ENCODE assay signal across 16 cellular contexts in the genomic region with DNA sequence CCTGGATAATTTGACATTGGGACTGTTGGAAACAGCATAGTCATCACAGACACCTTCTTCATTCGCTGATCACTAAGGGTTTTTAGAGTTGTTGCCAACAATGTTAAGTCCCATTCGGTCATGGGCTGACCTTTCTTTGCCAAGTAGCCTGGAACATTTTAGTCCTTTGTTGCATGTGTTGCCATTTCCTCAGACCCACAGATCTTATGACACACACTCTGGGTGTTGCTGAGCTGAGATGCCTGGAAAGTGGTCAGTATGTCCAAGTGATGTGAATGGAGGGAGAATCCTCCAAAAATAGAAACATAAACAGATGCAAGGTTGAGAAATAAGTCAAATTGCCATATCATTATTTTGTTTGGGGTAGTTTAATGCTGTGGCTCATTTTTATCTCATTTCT.
DNase-seq lines count a peak whose midpoint lies in the region; ATAC-seq and TF ChIP-seq lines count a peak whose summit lies in the region.
"Had no signal": no experiment of that assay in that cellular context is flagged by ENCODE, and none has a peak within 500 bp of the region (broad histone marks: within the 10 kb centered on the region; RNA-seq: fewer than 3 reads in every experiment).

No MANE protein-coding gene starts in this region.

- H3K9me3 ChIP-seq in lung (ENCODE audit: control insufficient read depth in 2 of 2, insufficient read depth in 1 of 2, low read length in 1 of 2) = peaks cover 0 to under 1% of the 10 kb centered on the region in 2 donors
- no peaks in the 10 kb centered on the region for H3K9me3 ChIP-seq in thoracic aorta
- H3K9me3 ChIP-seq: BLaER1 treated with 17β-estradiol and CSF1 and Interleukin-3, amounts not matched to agents 10 nM and 100 nM; ovary had no signal

- H3K27me3 ChIP-seq in lung (ENCODE audit: control insufficient read depth, insufficient read depth) (no peaks in the 10 kb centered on the region), thoracic aorta (replicated peaks; ENCODE audit: insufficient read depth) (no peaks in the 10 kb centered on the region)
- H3K27me3 ChIP-seq: BLaER1 treated with 17β-estradiol and CSF1 and Interleukin-3, amounts not matched to agents 10 nM and 100 nM; ovary had no signal

- no peaks in the 10 kb centered on the region for H3K36me3 ChIP-seq in lung (ENCODE audit: control insufficient read depth in 2 of 2, insufficient read depth in 2 of 2, low read length in 2 of 2)
- no peaks in the 10 kb centered on the region for H3K36me3 ChIP-seq in thoracic aorta
- H3K36me3 ChIP-seq: BLaER1 treated with 17β-estradiol and CSF1 and Interleukin-3, amounts not matched to agents 10 nM and 100 nM; ovary had no signal

- DNase-seq in RPMI7951 (ENCODE audit: low read depth) (peak; percentile 5), fibroblast of mammary gland (ENCODE audit: low read depth) (peak; percentile 43), lung (ENCODE audit: low spot score) (peak; percentile 39), thoracic aorta (ENCODE audit: low spot score) (no peak), NCI-H524 (lab: John Stamatoyannopoulos, UW) (no peak), retina (no peak), DMS79 treated with DMSO at 0.1 percent for 48 hours (lab: John Stamatoyannopoulos, UW) (no peak)
- DNase-seq: activated naive CD4-positive, alpha-beta T cell treated with anti-CD3 and anti-CD28 coated beads, Interleukin-2, amount 50 U/mL, for 16 hours; NCI-H2171 treated with DMSO at 0.1 percent for 48 hours; NK-92 treated with Interleukin-12 subunit alpha and Interleukin-12 subunit beta, amount 100 ng/mL, for 24 hours; ovary; SHP77 treated with DMSO at 0.1 percent for 48 hours; stimulated activated CD4-positive, alpha-beta T cell treated with anti-CD3 and anti-CD28 coated beads, Interleukin-12 subunit alpha, Interleukin-12 subunit beta, amount 100 ng/mL, for 4 hours had no signal

- 59 to 80% methylated on average over 2 of the region's 2 CpGs for WGBS in lung, 2 donors

- H3K4me1 ChIP-seq in lung (ENCODE audit: control insufficient read depth in 2 of 2, insufficient read depth in 2 of 2, low read length in 2 of 2) (peaks cover 1 to 12% of the 10 kb centered on the region in 2 donors), thoracic aorta (ENCODE audit: control insufficient read depth in 1 of 2, low read depth in 2 of 2) (peaks cover 0 to 7% of the 10 kb centered on the region in 2 donors)
- H3K4me1 ChIP-seq: BLaER1 treated with 17β-estradiol and CSF1 and Interleukin-3, amounts not matched to agents 10 nM and 100 nM had no signal

- TF ChIP-seq CTCF in fibroblast of mammary gland (conservative IDR thresholded peaks at IDR 0.05; ENCODE audit: control insufficient read depth, insufficient read depth, low read depth, low read length) (no peak), lung (IDR thresholded peaks at IDR 0.05; ENCODE audit: control extremely low read depth, extremely low read depth) (no peak), thoracic aorta (IDR thresholded peaks at IDR 0.05) (no peak)

- ATAC-seq in lung (ENCODE audit: insufficient read depth, low FRiP score) (peak; percentile 12), thoracic aorta (ENCODE audit: insufficient number of reproducible peaks, low FRiP score, low read depth) (peak; percentile 68)

- H3K4me3 ChIP-seq in fibroblast of mammary gland (ENCODE audit: control insufficient read depth, low read depth, low read length) (no peak overlapping the region), lung (no peak overlapping the region), thoracic aorta (no peak overlapping the region)
- H3K4me3 ChIP-seq: BLaER1 treated with 17β-estradiol and CSF1 and Interleukin-3, amounts not matched to agents 10 nM and 100 nM; ovary had no signal

- peak overlapping the region in 1 of 2 donors; percentile 81 for H3K27ac ChIP-seq in lung (ENCODE audit: low read depth in 1 of 2, low read length in 1 of 2)
- H3K27ac ChIP-seq in thoracic aorta = no peak overlapping the region
- H3K27ac ChIP-seq: BLaER1 treated with 17β-estradiol and CSF1 and Interleukin-3, amounts not matched to agents 10 nM and 100 nM; HL-60; KMS-11; ovary had no signal

Comparison
In these comparisons a context has a peak if more than half of its experiments do, and no peak if none do; other contexts are left out.
1. DNase-seq: peak in RPMI7951 (single experiment), fibroblast of mammary gland (single experiment) and lung (single experiment); none in thoracic aorta (single experiment), NCI-H524 (0 of 2), retina (single experiment) and DMS79 treated with DMSO at 0.1 percent for 48 hours (single experiment).